Comparison of ENCODE assay signal across 1 cellular context in the genomic region with DNA sequence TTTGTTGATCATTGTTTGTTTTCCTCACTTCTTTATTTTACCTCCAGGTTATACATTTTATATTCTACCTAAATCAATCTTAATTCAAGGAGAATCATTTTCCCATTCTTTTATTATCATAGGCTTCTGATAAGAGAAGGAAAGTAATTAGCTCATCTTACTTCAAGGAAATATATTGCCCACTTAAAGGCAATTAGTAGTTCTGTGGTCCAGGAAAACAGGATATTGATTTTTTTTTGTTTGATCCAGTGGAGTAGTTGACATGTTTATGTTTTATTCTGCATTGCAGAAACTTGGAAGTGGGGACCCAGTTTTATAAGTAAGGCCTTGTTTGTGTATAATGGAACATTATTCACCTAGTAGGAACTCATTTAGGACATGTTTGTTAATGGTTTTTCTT.
TF ChIP-seq lines count a peak whose summit lies in the region.

No MANE protein-coding gene starts in this region.

TF ChIP-seq in HEK293, 187 proteins besides CTCF, POLR2A, EP300 and RAD21 (continued from another document):
- TF ChIP-seq ZNF169 (tag by site-specific recombination; IDR thresholded peaks at IDR 0.05) (no peak), ZNF214 (tag by site-specific recombination; IDR thresholded peaks at IDR 0.05; ENCODE audit: borderline replicate concordance) (no peak), ZNF843 (tag by site-specific recombination; IDR thresholded peaks at IDR 0.05) (peak; percentile 46; the same call in 1 of the 2 replicates), ZNF670 (tag by site-specific recombination; IDR thresholded peaks at IDR 0.05; ENCODE audit: low read depth) (no peak), ZNF707 (tag by site-specific recombination; IDR thresholded peaks at IDR 0.05) (no peak), ZNF266 (tag by site-specific recombination; IDR thresholded peaks at IDR 0.05; ENCODE audit: low read depth) (no peak)
- TF ChIP-seq, protein P1, sequence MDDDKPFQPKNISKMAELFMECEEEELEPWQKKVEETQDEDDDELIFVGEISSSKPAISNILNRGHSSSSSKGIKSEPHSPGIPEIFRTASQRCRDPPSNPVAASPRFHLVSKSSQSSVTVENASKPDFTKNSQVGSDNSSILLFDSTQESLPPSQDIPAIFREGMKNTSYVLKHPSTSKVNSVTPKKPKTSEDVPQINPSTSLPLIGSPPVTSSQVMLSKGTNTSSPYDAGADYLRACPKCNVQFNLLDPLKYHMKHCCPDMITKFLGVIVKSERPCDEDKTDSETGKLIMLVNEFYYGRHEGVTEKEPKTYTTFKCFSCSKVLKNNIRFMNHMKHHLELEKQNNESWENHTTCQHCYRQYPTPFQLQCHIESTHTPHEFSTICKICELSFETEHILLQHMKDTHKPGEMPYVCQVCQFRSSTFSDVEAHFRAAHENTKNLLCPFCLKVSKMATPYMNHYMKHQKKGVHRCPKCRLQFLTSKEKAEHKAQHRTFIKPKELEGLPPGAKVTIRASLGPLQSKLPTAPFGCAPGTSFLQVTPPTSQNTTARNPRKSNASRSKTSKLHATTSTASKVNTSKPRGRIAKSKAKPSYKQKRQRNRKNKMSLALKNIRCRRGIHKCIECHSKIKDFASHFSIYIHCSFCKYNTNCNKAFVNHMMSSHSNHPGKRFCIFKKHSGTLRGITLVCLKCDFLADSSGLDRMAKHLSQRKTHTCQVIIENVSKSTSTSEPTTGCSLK (tag by site-specific recombination; IDR thresholded peaks at IDR 0.05) = no peak
- TF ChIP-seq, protein P2, sequence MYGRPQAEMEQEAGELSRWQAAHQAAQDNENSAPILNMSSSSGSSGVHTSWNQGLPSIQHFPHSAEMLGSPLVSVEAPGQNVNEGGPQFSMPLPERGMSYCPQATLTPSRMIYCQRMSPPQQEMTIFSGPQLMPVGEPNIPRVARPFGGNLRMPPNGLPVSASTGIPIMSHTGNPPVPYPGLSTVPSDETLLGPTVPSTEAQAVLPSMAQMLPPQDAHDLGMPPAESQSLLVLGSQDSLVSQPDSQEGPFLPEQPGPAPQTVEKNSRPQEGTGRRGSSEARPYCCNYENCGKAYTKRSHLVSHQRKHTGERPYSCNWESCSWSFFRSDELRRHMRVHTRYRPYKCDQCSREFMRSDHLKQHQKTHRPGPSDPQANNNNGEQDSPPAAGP (tag by site-specific recombination; IDR thresholded peaks at IDR 0.05) = no peak
- TF ChIP-seq, protein P3, sequence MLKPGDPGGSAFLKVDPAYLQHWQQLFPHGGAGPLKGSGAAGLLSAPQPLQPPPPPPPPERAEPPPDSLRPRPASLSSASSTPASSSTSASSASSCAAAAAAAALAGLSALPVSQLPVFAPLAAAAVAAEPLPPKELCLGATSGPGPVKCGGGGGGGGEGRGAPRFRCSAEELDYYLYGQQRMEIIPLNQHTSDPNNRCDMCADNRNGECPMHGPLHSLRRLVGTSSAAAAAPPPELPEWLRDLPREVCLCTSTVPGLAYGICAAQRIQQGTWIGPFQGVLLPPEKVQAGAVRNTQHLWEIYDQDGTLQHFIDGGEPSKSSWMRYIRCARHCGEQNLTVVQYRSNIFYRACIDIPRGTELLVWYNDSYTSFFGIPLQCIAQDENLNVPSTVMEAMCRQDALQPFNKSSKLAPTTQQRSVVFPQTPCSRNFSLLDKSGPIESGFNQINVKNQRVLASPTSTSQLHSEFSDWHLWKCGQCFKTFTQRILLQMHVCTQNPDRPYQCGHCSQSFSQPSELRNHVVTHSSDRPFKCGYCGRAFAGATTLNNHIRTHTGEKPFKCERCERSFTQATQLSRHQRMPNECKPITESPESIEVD (tag by site-specific recombination; IDR thresholded peaks at IDR 0.05) = peak; percentile 68; the same call in 1 of the 2 replicates
